Comparison of ENCODE assay signal across 35 cellular contexts in genomic region chr12:81963026-81963425, GRCh38.
"Had no signal": no experiment of that assay in that cellular context is flagged by ENCODE, and none has a peak within 500 bp of the region (broad histone marks: within the 10 kb centered on the region; RNA-seq: fewer than 3 reads in every experiment).

No MANE protein-coding gene starts in this region.

- H3K9me3 ChIP-seq: MG63 had no signal

- DNase-seq: Karpas-422, Kasumi-1, MG63, MM.1S, MV-4-11, NCI-H1048, NCI-H1092, NCI-H1092 treated with DMSO at 0.1 percent for 48 hours, NCI-H1105, NCI-H1105 treated with DMSO at 0.1 percent for 48 hours, NCI-H1417, NCI-H1417 treated with DMSO at 0.1 percent for 48 hours, NCI-H1436, NCI-H1436 treated with DMSO at 0.1 percent for 48 hours, NCI-H146, NCI-H1694, NCI-H1694 treated with DMSO at 0.1 percent for 48 hours, NCI-H187, NCI-H187 treated with DMSO at 0.1 percent for 48 hours, NCI-H1930, NCI-H2029, NCI-H2029 treated with DMSO at 0.1 percent for 48 hours, NCI-H2081, NCI-H2081 treated with DMSO at 0.1 percent for 48 hours, NCI-H2107, NCI-H2171, NCI-H2171 treated with DMSO at 0.1 percent for 48 hours, NCI-H226, NCI-H345, NCI-H446, NCI-H446 treated with DMSO at 0.1 percent for 48 hours, NCI-H510A, NCI-H510A treated with DMSO at 0.1 percent for 48 hours, NCI-H524 treated with DMSO at 0.1 percent for 48 hours, NCI-H526 had no signal

- H3K36me3 ChIP-seq: MG63 had no signal

- H3K4me3 ChIP-seq: MG63 had no signal

- H3K27me3 ChIP-seq: MG63 had no signal
